ENCODE assay signal across 8 cellular contexts in genomic region chr3:170357920-170358854, GRCh38. TPM values are rescaled to one million over a fixed set of nuclear protein-coding genes. Genes with fewer than 3 reads are reported as not detected.
A peak's percentile ranks its signal among the peaks of the same experiment; 100 is the strongest.
DNase-seq lines count a peak whose midpoint lies in the region; ATAC-seq and TF ChIP-seq lines count a peak whose summit lies in the region.

No MANE protein-coding gene starts in this region.

- TF ChIP-seq POLR2A in suprapubic skin (IDR thresholded peaks at IDR 0.05), result peak in 1 of 2 donors; percentile 4

- peak overlapping the region; percentile 74 for H3K4me3 ChIP-seq in AG09309 (ENCODE audit: control insufficient read depth, low read depth, low read length)
- peak overlapping the region; percentile 62 for H3K4me3 ChIP-seq in suprapubic skin

- peak overlapping the region; percentile 95 for H3K27ac ChIP-seq in suprapubic skin

- H3K9me3 ChIP-seq in suprapubic skin, result no peaks in the 10 kb centered on the region

- no peak for TF ChIP-seq EP300 in suprapubic skin (IDR thresholded peaks at IDR 0.05)

- H3K27me3 ChIP-seq in suprapubic skin, result no peaks in the 10 kb centered on the region

- ATAC-seq in GM18873 (IDR thresholded peaks at IDR 0.05; ENCODE audit: low FRiP score, unreplicated experiment) (peak; percentile 27), HG03521 (IDR thresholded peaks at IDR 0.05; ENCODE audit: unreplicated experiment) (peak; percentile 3)

- H3K4me1 ChIP-seq in suprapubic skin, result peaks cover 46% of the 10 kb centered on the region

- DNase-seq in AG09309 (ENCODE audit: low read depth) (no peak), RKO (ENCODE audit: low spot score) (peak; percentile 64), germinal center (ENCODE audit: low spot score) (peak; percentile 60), occipital lobe (lab: John Stamatoyannopoulos, UW) (peak; percentile 53), suprapubic skin (ENCODE audit: low spot score in 2 of 2) (peak; percentile 92 to 94)
- peak; percentile 73 for DNase-seq in activated gamma-delta T cell treated with anti-CD3 and anti-CD28 coated beads, Interleukin-2, amount 50 U/mL, for 16 hours (ENCODE audit: low read depth)

- 15% methylated on average over 8 of the region's 56 CpGs for WGBS in suprapubic skin

- H3K36me3 ChIP-seq in suprapubic skin, result no peaks in the 10 kb centered on the region

- TF ChIP-seq CTCF in AG09309 (IDR thresholded peaks at IDR 0.05; ENCODE audit: control insufficient read depth, insufficient read depth, low read depth, low read length, missing control alignments) (peak; percentile 53), suprapubic skin (IDR thresholded peaks at IDR 0.05) (peak in 1 of 2 donors; percentile 35)

RNA-seq across cellular contexts. Expression of gene SKIL, which starts 0.7 kb away (rescaled TPM):
- total RNA-seq in occipital lobe (134 TPM), suprapubic skin (10 to 100 TPM; 24.9 to 50.6 (median 30.4) TPM)
